Comparison of ENCODE assay signal across 15 cellular contexts in genomic region chr6:137962725-137963124, GRCh38.
DNase-seq lines count a peak whose midpoint lies in the region; TF ChIP-seq lines count a peak whose summit lies in the region.
"Had no signal": no experiment of that assay in that cellular context is flagged by ENCODE, and none has a peak within 500 bp of the region (broad histone marks: within the 10 kb centered on the region; RNA-seq: fewer than 3 reads in every experiment).

No MANE protein-coding gene starts in this region.

- no peaks in the 10 kb centered on the region for H3K36me3 ChIP-seq in Loucy (ENCODE audit: insufficient read depth, low read length)
- no peaks in the 10 kb centered on the region for H3K36me3 ChIP-seq in OCI-LY7 (ENCODE audit: insufficient read depth, low read length)
- no peaks in the 10 kb centered on the region for H3K36me3 ChIP-seq in breast epithelium
- H3K36me3 ChIP-seq: HAP-1 had no signal

- H3K9ac ChIP-seq in Loucy (ENCODE audit: low read depth, low read length, poor library complexity, severe bottlenecking): no peak overlapping the region

- DNase-seq in NCI-H2171 treated with DMSO at 0.1 percent for 48 hours (lab: John Stamatoyannopoulos, UW) (peak; percentile 21), NCI-H2171 (lab: John Stamatoyannopoulos, UW) (no peak), OCI-LY7 (ENCODE audit: low spot score) (peak; percentile 39), breast epithelium (ENCODE audit: low spot score in 2 of 2) (no peak), 8988T (no peak)
- DNase-seq: C1 segment of cervical spinal cord; Calu3; CD4-positive, alpha-beta memory T cell; COR-L47; DMS53; DMS79 treated with DMSO at 0.1 percent for 48 hours; GOT3; HFFc6 had no signal

- POLR2A ChIA-PET in OCI-LY7 (lab: Charles Lee): interaction anchor here (0.7 to 3.6 kb wide), 8 partner anchors 9 to 1008 kb away, joined by 3 to 43 read pairs (median 4); no protein-coding TSS in a partner anchor

- CTCF ChIA-PET in OCI-LY7 (lab: Charles Lee; ENCODE audit: unreplicated experiment): interaction anchor here (2.4 kb wide), 1 partner anchor 12 kb away, joined by 11 read pairs; no protein-coding TSS in a partner anchor

- H3K27ac ChIP-seq in OCI-LY7 (ENCODE audit: low read depth, low read length, poor library complexity, severe bottlenecking) (peak overlapping the region; percentile 26), breast epithelium (no peak overlapping the region)

- H3K4me2 ChIP-seq in Loucy (ENCODE audit: low read depth, low read length, poor library complexity, severe bottlenecking): no peak overlapping the region
- peak overlapping the region; percentile 38 for H3K4me2 ChIP-seq in OCI-LY7 (ENCODE audit: low read length)

- BruUV-seq in OCI-LY7 (replicated peaks; lab: Mats Ljungman, UMichigan): no TSS peak

- intact Hi-C loops in OCI-LY7 (cut with micrococcal nuclease; ENCODE audit: unreplicated experiment) (no loop called here), breast epithelium (cut with DNase I; ENCODE audit: low total_unique reads) (no loop called here)

- peaks cover 5% of the 10 kb centered on the region for H3K4me1 ChIP-seq in Loucy (ENCODE audit: insufficient read depth, low read length, poor library complexity, severe bottlenecking)
- H3K4me1 ChIP-seq in OCI-LY7 (ENCODE audit: insufficient read depth, low read length, poor library complexity, severe bottlenecking): peaks cover 56% of the 10 kb centered on the region
- peaks cover 0 to 2% of the 10 kb centered on the region in 2 donors for H3K4me1 ChIP-seq in breast epithelium
- H3K4me1 ChIP-seq: HAP-1 had no signal

- no peak overlapping the region for H3K4me3 ChIP-seq in Loucy (ENCODE audit: low read length, poor library complexity, severe bottlenecking)
- no peak overlapping the region for H3K4me3 ChIP-seq in OCI-LY7 (ENCODE audit: low read depth, low read length, poor library complexity, severe bottlenecking)
- no peak overlapping the region for H3K4me3 ChIP-seq in breast epithelium
- H3K4me3 ChIP-seq: HAP-1 had no signal

- no peaks in the 10 kb centered on the region for H3K79me2 ChIP-seq in Loucy (ENCODE audit: insufficient read depth, low read length)
- H3K79me2 ChIP-seq in OCI-LY7 (ENCODE audit: insufficient read depth, low read depth, low read length): no peaks in the 10 kb centered on the region

- H2AFZ ChIP-seq in Loucy (ENCODE audit: low read length) (peak overlapping the region; percentile 58; the same call in 1 of the 2 replicates), OCI-LY7 (ENCODE audit: low read length) (peak overlapping the region; percentile 78)

- H3K27me3 ChIP-seq in Loucy (ENCODE audit: insufficient read depth, low read length, poor library complexity, severe bottlenecking) (no peaks in the 10 kb centered on the region), breast epithelium (no peaks in the 10 kb centered on the region)

- H3K9me2 ChIP-seq in Loucy (replicated peaks; ENCODE audit: low read depth, low read length): no peaks in the 10 kb centered on the region
- H3K9me2 ChIP-seq in OCI-LY7 (ENCODE audit: insufficient read depth, low read length): no peaks in the 10 kb centered on the region

- no peaks in the 10 kb centered on the region for H3F3A ChIP-seq in Loucy (ENCODE audit: low read depth)

- H3K9me3 ChIP-seq in Loucy (ENCODE audit: insufficient read depth, low read depth, low read length) (peaks cover 14% of the 10 kb centered on the region; the same call in 1 of the 2 replicates), OCI-LY7 (ENCODE audit: low read length) (0 out of 2 replicates have a peak, but pooled peaks cover 3% of the 10 kb centered on the region), breast epithelium (no peaks in the 10 kb centered on the region)

- TF ChIP-seq POLR2A in breast epithelium (IDR thresholded peaks at IDR 0.05): no peak

- H4K20me1 ChIP-seq in Loucy (ENCODE audit: insufficient read depth, low read length, poor library complexity, severe bottlenecking) (no peaks in the 10 kb centered on the region), OCI-LY7 (ENCODE audit: insufficient read depth, low read length) (no peaks in the 10 kb centered on the region)

- TF ChIP-seq CTCF in Loucy (conservative IDR thresholded peaks at IDR 0.05; ENCODE audit: low read length): no peak
- no peak for TF ChIP-seq CTCF in OCI-LY7 (conservative IDR thresholded peaks at IDR 0.05; ENCODE audit: low read length)
- no peak for TF ChIP-seq CTCF in breast epithelium (IDR thresholded peaks at IDR 0.05)

Comparison
In these comparisons a context has a peak if more than half of its experiments do, and no peak if none do; other contexts are left out.
1. DNase-seq: peak in NCI-H2171 treated with DMSO at 0.1 percent for 48 hours (single experiment) and OCI-LY7 (single experiment); none in NCI-H2171 (single experiment), breast epithelium (0 of 2) and 8988T (single experiment).